25 cellular contexts compared by ENCODE assay signal in the genomic region with DNA sequence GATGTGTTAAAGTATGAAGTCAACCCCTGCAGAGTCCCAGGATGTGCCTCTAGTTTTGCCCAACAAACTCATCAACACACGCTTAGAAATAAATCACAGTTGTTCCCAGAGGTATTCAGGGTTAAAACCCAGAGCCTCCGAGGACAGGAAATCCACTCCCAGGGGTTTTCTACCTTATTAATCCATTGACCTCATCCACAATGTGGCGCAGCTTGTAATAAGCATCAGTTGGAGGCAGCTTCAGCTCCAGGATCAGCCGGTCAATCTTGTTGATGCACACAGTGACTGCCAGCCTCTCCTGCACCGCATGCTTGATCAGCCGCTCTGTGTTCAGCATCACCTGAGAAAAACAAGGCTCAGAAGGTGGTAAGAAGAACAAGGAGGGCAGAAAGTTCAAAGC.
DNase-seq lines count a peak whose midpoint lies in the region; ATAC-seq, FAIRE-seq and TF ChIP-seq lines count a peak whose summit lies in the region.
"Had no signal": no experiment of that assay in that cellular context is flagged by ENCODE, and none has a peak within 500 bp of the region (broad histone marks: within the 10 kb centered on the region; RNA-seq: fewer than 3 reads in every experiment).

No MANE protein-coding gene starts in this region.

- H4K20me1 ChIP-seq in BLaER1 = no peaks in the 10 kb centered on the region

- H3K4me1 Mint-ChIP-seq in nephron progenitor cell = no peaks in the 10 kb centered on the region
- H3K4me1 Mint-ChIP-seq: H9 had no signal

- peaks cover 95% of the 10 kb centered on the region for H3K36me3 ChIP-seq in BLaER1

- 0 out of 2 replicates have a peak overlapping the region, but pooled peaks have one; percentile 1 for H3K4me2 ChIP-seq in BLaER1
- H3K4me2 ChIP-seq: A549 had no signal

- no peak for TF ChIP-seq CTCF in D721Med (IDR thresholded peaks at IDR 0.05; ENCODE audit: insufficient read depth, missing control alignments)
- no peak for TF ChIP-seq CTCF in nephron progenitor cell (IDR thresholded peaks at IDR 0.05)

- peak; percentile 82 for DNase-seq in D721Med (ENCODE audit: insufficient read length, low spot score)
- no peak for DNase-seq in nephron progenitor cell
- no peak for DNase-seq in stimulated activated CD4-positive, alpha-beta T cell treated with anti-CD3 and anti-CD28 coated beads, Interleukin-15, amount 100 ng/mL, for 24 hours
- DNase-seq in OCI-M2 (lab: John Stamatoyannopoulos, UW; ENCODE audit: unreplicated experiment) = no peak
- DNase-seq: 8988T; ACHN; AML-193; BE2C; C1 segment of cervical spinal cord; Calu3; CD4-positive, alpha-beta memory T cell; COR-L47; DMS 273 treated with DMSO at 0.1 percent for 48 hours; DMS79; EL; GDM1; GM23248; H9 had no signal

- H3K4me3 ChIP-seq in BLaER1 = no peak overlapping the region
- H3K4me3 ChIP-seq: A549, GM12878, GM23248 had no signal

- H3K27ac ChIP-seq in BLaER1 = no peak overlapping the region
- H3K27ac ChIP-seq: A549, GM23248 had no signal

- no peak for FAIRE-seq in D721Med (lab: Jason Lieb, UNC)
- FAIRE-seq: A549, GM12878, GM19239, H1 had no signal

- no peaks in the 10 kb centered on the region for H3K9me3 Mint-ChIP-seq in nephron progenitor cell
- H3K9me3 Mint-ChIP-seq: CD4-positive, alpha-beta memory T cell; H9 had no signal

- peaks cover 52% of the 10 kb centered on the region for H3K36me3 Mint-ChIP-seq in nephron progenitor cell (ENCODE audit: low read depth)

- no peak overlapping the region; the same call in 1 of the 2 replicates for H3K9ac ChIP-seq in BLaER1
- H3K9ac ChIP-seq: GM23248 had no signal

- no peak for ATAC-seq in HG02973 (IDR thresholded peaks at IDR 0.05; ENCODE audit: unreplicated experiment)
- ATAC-seq: A549, GM12878, HCT116 had no signal

- no peaks in the 10 kb centered on the region for H3K9me3 ChIP-seq in BLaER1
- H3K9me3 ChIP-seq: A549, BE2C had no signal

- peaks cover 7% of the 10 kb centered on the region; the same call in 1 of the 2 replicates for H3K4me1 ChIP-seq in BLaER1
- H3K4me1 ChIP-seq: BE2C had no signal

- no peaks in the 10 kb centered on the region for H3K27me3 Mint-ChIP-seq in nephron progenitor cell (ENCODE audit: low read depth, poor library complexity)
- H3K27me3 Mint-ChIP-seq: CD4-positive, alpha-beta memory T cell had no signal

- peak overlapping the region; percentile 52 for H3K27ac Mint-ChIP-seq in nephron progenitor cell
- H3K27ac Mint-ChIP-seq: CD4-positive, alpha-beta memory T cell had no signal

- no peak overlapping the region for H3K4me3 Mint-ChIP-seq in nephron progenitor cell
- H3K4me3 Mint-ChIP-seq: CD4-positive, alpha-beta memory T cell; H9 had no signal

- H3K27me3 ChIP-seq in BLaER1 = no peaks in the 10 kb centered on the region
- H3K27me3 ChIP-seq: BE2C had no signal
